ENCODE assay signal across 8 cellular contexts in the genomic region with DNA sequence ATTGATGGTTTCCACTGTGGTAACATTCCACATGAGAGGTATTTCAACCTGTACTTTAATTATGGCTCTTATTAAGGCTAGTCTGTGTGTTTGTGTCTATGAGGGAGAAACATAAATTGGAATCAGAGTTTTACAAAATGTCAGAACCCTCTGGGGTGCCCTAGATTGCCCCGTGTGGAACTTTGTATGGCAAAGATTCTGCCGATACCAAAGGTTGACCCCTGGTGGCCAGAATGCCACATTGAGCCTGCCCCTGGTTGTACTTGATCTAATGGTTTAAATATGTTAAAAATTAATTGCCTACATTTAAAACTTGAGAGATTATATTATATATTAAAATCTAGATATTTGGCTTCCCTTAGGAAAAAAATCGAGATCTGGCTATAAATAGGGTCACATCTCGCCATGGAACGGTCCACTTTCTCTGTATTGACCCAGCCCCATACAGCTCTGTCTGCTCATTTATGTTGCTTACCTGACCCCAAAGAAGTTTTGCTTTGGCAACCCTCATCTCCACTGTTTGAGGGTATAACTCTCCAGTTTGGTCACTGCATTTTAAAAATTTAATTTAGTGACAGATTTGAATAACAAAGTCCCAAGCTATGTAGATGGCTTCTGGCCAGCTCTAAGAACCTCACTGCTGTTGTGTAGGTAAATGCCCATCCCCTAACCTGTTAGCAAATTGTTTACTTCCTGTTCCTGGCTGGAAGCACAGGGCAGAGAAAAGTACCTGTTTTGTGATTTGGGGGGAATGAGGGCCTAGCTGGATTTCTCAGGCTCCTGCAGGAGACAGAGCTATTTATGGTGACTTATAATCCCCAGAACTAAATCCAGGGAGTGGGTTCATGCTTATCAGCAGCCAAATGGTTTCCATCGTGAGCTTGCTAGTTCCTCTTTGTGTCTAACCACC.
DNase-seq lines count a peak whose midpoint lies in the region; ATAC-seq and TF ChIP-seq lines count a peak whose summit lies in the region.

No MANE protein-coding gene starts in this region.

- WGBS in tibial nerve, 2 donors, result 23 to 25% methylated on average over 6 of the region's 6 CpGs

- H3K4me3 ChIP-seq in WI38 (ENCODE audit: low read depth, low read length) (no peak overlapping the region), tibial nerve (no peak overlapping the region)

- no peaks in the 10 kb centered on the region for H3K27me3 ChIP-seq in tibial nerve

- ATAC-seq in HG03460 (IDR thresholded peaks at IDR 0.05; ENCODE audit: unreplicated experiment), result no peak

- DNase-seq in DMS53 treated with DMSO at 0.1 percent for 48 hours (lab: John Stamatoyannopoulos, UW; ENCODE audit: unreplicated experiment) (peak; percentile 32), GM20000 (ENCODE audit: low spot score) (peak; percentile 71), KG1 (lab: John Stamatoyannopoulos, UW) (peak; percentile 46), myocyte (ENCODE audit: low read depth) (peak; percentile 64), tibial nerve (ENCODE audit: low spot score in 2 of 2) (peak; percentile 23 to 49)
- DNase-seq in effector CD4-positive, alpha-beta T cell, result peak; percentile 6

- TF ChIP-seq EP300 in tibial nerve (IDR thresholded peaks at IDR 0.05), result no peak

- no peak overlapping the region for H3K27ac ChIP-seq in tibial nerve

- H3K4me1 ChIP-seq in tibial nerve, result peaks cover 0 to 8% (median 0%) of the 10 kb centered on the region in 4 donors

- no peaks in the 10 kb centered on the region for H3K36me3 ChIP-seq in tibial nerve

- TF ChIP-seq CTCF in GM20000 (IDR thresholded peaks at IDR 0.05; ENCODE audit: extremely low read depth, missing control alignments) (peak; percentile 80), WI38 (IDR thresholded peaks at IDR 0.05; ENCODE audit: low read depth, low read length) (peak; percentile 80), tibial nerve (IDR thresholded peaks at IDR 0.05) (peak; percentile 43 to 76 (median 51))

- TF ChIP-seq POLR2A in tibial nerve (IDR thresholded peaks at IDR 0.05), result no peak

- H3K9me3 ChIP-seq in tibial nerve, result no peaks in the 10 kb centered on the region

Comparison
In these comparisons a context has a peak if more than half of its experiments do, and no peak if none do; other contexts are left out.
1. DNase-seq: peak in every context shown above with its lines; median percentile 71 in GM20000; 64 in myocyte; 46 in KG1; 36 in tibial nerve; 32 in DMS53 treated with DMSO at 0.1 percent for 48 hours; 6 in effector CD4-positive, alpha-beta T cell.